12 cellular contexts compared by ENCODE assay signal in the genomic region with DNA sequence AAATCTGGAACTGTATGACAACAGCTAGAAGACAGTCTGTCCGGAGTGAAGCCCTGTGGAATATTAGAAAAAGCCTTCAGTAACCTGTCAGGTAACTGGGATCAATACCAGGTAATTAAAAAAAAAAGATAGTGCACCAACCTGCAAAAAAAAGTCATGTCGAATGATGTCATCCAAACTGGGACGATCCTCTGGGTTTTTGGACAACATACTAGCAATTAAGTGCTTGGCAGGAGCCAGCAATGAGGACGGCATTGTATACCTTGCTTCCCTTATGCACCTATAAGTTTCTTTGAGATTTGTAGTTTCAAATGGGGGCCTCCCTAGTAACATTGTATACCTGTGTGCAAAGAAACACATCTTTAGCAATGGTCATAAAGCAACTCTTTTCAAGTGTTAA. TPM values are rescaled to one million over a fixed set of nuclear protein-coding genes. Genes with fewer than 3 reads are reported as not detected.
DNase-seq lines count a peak whose midpoint lies in the region; ATAC-seq and TF ChIP-seq lines count a peak whose summit lies in the region.
"Had no signal": no experiment of that assay in that cellular context is flagged by ENCODE, and none has a peak within 500 bp of the region (broad histone marks: within the 10 kb centered on the region; RNA-seq: fewer than 3 reads in every experiment).

No MANE protein-coding gene starts in this region.

- H3K23ac ChIP-seq in mesenchymal stem cell (ENCODE audit: low read length in 2 of 2): no peak overlapping the region

- TF ChIP-seq POLR2A in tibial nerve (IDR thresholded peaks at IDR 0.05): no peak

- H2BK15ac ChIP-seq in mesenchymal stem cell (ENCODE audit: low read depth, poor library complexity, severe bottlenecking): no peak overlapping the region

- no peak overlapping the region for H3K14ac ChIP-seq in mesenchymal stem cell (ENCODE audit: low read length in 2 of 2)

- H2AK5ac ChIP-seq in mesenchymal stem cell (ENCODE audit: low read length, severe bottlenecking): no peak overlapping the region

- POLR2A ChIA-PET in PC-3 (lab: Charles Lee; ENCODE audit: unreplicated experiment) (no interaction called here), HEK293T (lab: Yijun Ruan, JAX) (no interaction called here)

- ATAC-seq in PC-3: no peak
- no peak for ATAC-seq in GM19452 (IDR thresholded peaks at IDR 0.05; ENCODE audit: unreplicated experiment)

- H3K79me2 ChIP-seq in PC-3 (ENCODE audit: low read length): peaks cover 59% of the 10 kb centered on the region

- CTCF ChIA-PET in PC-3 (lab: Charles Lee): no interaction called here
- CTCF ChIA-PET in HEK293T (lab: Yijun Ruan, JAX): no interaction called here

- H3K9ac ChIP-seq in PC-3 (ENCODE audit: low read length): peak overlapping the region; percentile 95; the same call in 1 of the 2 replicates
- H3K9ac ChIP-seq in duodenal mucosa (ENCODE audit: low read depth in 1 of 2, low read length in 2 of 2): peak overlapping the region in 1 of 2 donors; percentile 16
- H3K9ac ChIP-seq in mesenchymal stem cell (ENCODE audit: low read length): peak overlapping the region; percentile 92

- H2AFZ ChIP-seq in PC-3 (ENCODE audit: low read length) (no peak overlapping the region), mesenchymal stem cell (ENCODE audit: low read depth, low read length) (no peak overlapping the region)

- no peak overlapping the region for H2BK5ac ChIP-seq in mesenchymal stem cell (ENCODE audit: low read depth, low read length, poor library complexity, severe bottlenecking)

- H2BK12ac ChIP-seq in mesenchymal stem cell (ENCODE audit: low read length in 2 of 2): no peak overlapping the region

- intact Hi-C loops in PC-3 (cut with micrococcal nuclease): loop anchor here (5.0 kb wide), 1 partner anchor 140 kb away; no protein-coding TSS in a partner anchor

- TF ChIP-seq CTCF in PC-3 (conservative IDR thresholded peaks at IDR 0.05; ENCODE audit: low read depth, low read length) (no peak), tibial nerve (IDR thresholded peaks at IDR 0.05) (no peak)

- H3K9me3 ChIP-seq in PC-3 (ENCODE audit: low read length) (no peaks in the 10 kb centered on the region), duodenal mucosa (ENCODE audit: control insufficient read depth in 1 of 2, low read length in 2 of 2) (no peaks in the 10 kb centered on the region), mesenchymal stem cell (ENCODE audit: control insufficient read depth, low read length) (no peaks in the 10 kb centered on the region), tibial nerve (no peaks in the 10 kb centered on the region)

- no TSS peak for BruUV-seq in PC-3 (replicated peaks; lab: Mats Ljungman, UMichigan)

- H3K27me3 ChIP-seq in PC-3 (ENCODE audit: low read length) (no peaks in the 10 kb centered on the region), duodenal mucosa (ENCODE audit: control insufficient read depth in 1 of 2, insufficient read depth in 2 of 2, low read length in 2 of 2) (no peaks in the 10 kb centered on the region), mesenchymal stem cell (ENCODE audit: control insufficient read depth in 1 of 2, insufficient read depth in 1 of 2, low read length in 2 of 2) (no peaks in the 10 kb centered on the region), tibial nerve (no peaks in the 10 kb centered on the region)

- H2BK120ac ChIP-seq in mesenchymal stem cell (ENCODE audit: low read depth, low read length): no peak overlapping the region

- no peak overlapping the region for H3K18ac ChIP-seq in mesenchymal stem cell (ENCODE audit: low read depth in 1 of 2, low read length in 2 of 2)

- no peak overlapping the region for H3K4ac ChIP-seq in mesenchymal stem cell (ENCODE audit: low read depth in 1 of 2, low read length in 2 of 2)

- H3K4me1 ChIP-seq in PC-3 (ENCODE audit: insufficient read depth, low read length): peaks cover 41% of the 10 kb centered on the region
- peaks cover 7 to 20% of the 10 kb centered on the region in 2 donors for H3K4me1 ChIP-seq in duodenal mucosa (ENCODE audit: control insufficient read depth in 1 of 2, insufficient read depth in 2 of 2, low read length in 2 of 2)
- peaks cover 1% of the 10 kb centered on the region for H3K4me1 ChIP-seq in mesenchymal stem cell (ENCODE audit: control insufficient read depth, insufficient read depth, low read depth, low read length)
- peaks cover 0 to 50% (median 13%) of the 10 kb centered on the region in 4 donors for H3K4me1 ChIP-seq in tibial nerve

- no peaks in the 10 kb centered on the region for H3K79me1 ChIP-seq in mesenchymal stem cell (replicated peaks; ENCODE audit: low read length, poor library complexity, severe bottlenecking)

- H3K27ac ChIP-seq in PC-3 (ENCODE audit: low read length) (no peak overlapping the region), duodenal mucosa (ENCODE audit: low read depth, low read length) (no peak overlapping the region), mesenchymal stem cell (ENCODE audit: low read length, poor library complexity, severe bottlenecking) (peak overlapping the region; percentile 98), tibial nerve (peak overlapping the region in 3 of 4 donors; percentile 2 to 98 (median 98))
- H3K27ac ChIP-seq: VCaP had no signal

- peaks cover 6% of the 10 kb centered on the region for H3F3A ChIP-seq in PC-3 (ENCODE audit: low read length, unreplicated experiment)

- H3K4me3 ChIP-seq in PC-3 (ENCODE audit: low read length): peak overlapping the region; percentile 99
- H3K4me3 ChIP-seq in duodenal mucosa (ENCODE audit: low read depth in 1 of 2, low read length in 2 of 2): peak overlapping the region; percentile 30 to 81
- peak overlapping the region in 1 of 2 experiments; percentile 82 for H3K4me3 ChIP-seq in mesenchymal stem cell (ENCODE audit: insufficient read depth in 1 of 2, low read depth in 1 of 2, low read length in 2 of 2)
- H3K4me3 ChIP-seq in tibial nerve: peak overlapping the region in 3 of 4 donors; percentile 85 to 94 (median 89)

- H4K8ac ChIP-seq in mesenchymal stem cell (ENCODE audit: low read length): no peak overlapping the region

- H4K91ac ChIP-seq in mesenchymal stem cell (ENCODE audit: low read length): no peak overlapping the region

- no peak for TF ChIP-seq EP300 in tibial nerve (IDR thresholded peaks at IDR 0.05)

- DNase-seq in PC-3: no peak
- DNase-seq in mesenchymal stem cell: no peak
- DNase-seq in tibial nerve (ENCODE audit: low spot score in 2 of 2): no peak
- DNase-seq in hepatic stellate cell (ENCODE audit: low spot score): no peak
- no peak for DNase-seq in HEK293T (ENCODE audit: extremely low spot score)
- DNase-seq in mucosa of gallbladder (ENCODE audit: low spot score): no peak
- DNase-seq: DND-41, NCI-H1694 treated with DMSO at 0.1 percent for 48 hours had no signal

- H4K20me1 ChIP-seq in PC-3 (ENCODE audit: low read length): peaks cover 70% of the 10 kb centered on the region

- WGBS in mesenchymal stem cell: 56% methylated on average over 4 of the region's 4 CpGs
- 37 to 44% methylated on average over 4 of the region's 4 CpGs for WGBS in tibial nerve, 2 donors

- H3K4me2 ChIP-seq in PC-3 (ENCODE audit: low read length) (peak overlapping the region; percentile 91), mesenchymal stem cell (ENCODE audit: low read length, poor library complexity, severe bottlenecking) (peak overlapping the region; percentile 64)

- no peaks in the 10 kb centered on the region for H3K9me2 ChIP-seq in PC-3 (replicated peaks; ENCODE audit: low read length)

- peaks cover 61% of the 10 kb centered on the region for H3K36me3 ChIP-seq in PC-3 (ENCODE audit: low read depth, low read length)
- H3K36me3 ChIP-seq in duodenal mucosa (ENCODE audit: control insufficient read depth in 1 of 2, insufficient read depth in 2 of 2, low read length in 2 of 2): peaks cover 21 to 30% of the 10 kb centered on the region in 2 donors
- peaks cover 9 to 57% of the 10 kb centered on the region in 2 experiments for H3K36me3 ChIP-seq in mesenchymal stem cell (ENCODE audit: control insufficient read depth in 1 of 2, insufficient read depth in 2 of 2, low read depth in 1 of 2, low read length in 2 of 2)
- peaks cover 0 to 50% (median 7%) of the 10 kb centered on the region in 3 donors for H3K36me3 ChIP-seq in tibial nerve

TF ChIP-seq in HEK293T, 16 proteins besides CTCF, POLR2A, EP300 and RAD21:
- TF ChIP-seq FOXM1 (IDR thresholded peaks at IDR 0.05; ENCODE audit: borderline replicate concordance) (no peak), ARNT (IDR thresholded peaks at IDR 0.05) (no peak), SUZ12 (IDR thresholded peaks at IDR 0.05) (no peak), BHLHE40 (IDR thresholded peaks at IDR 0.05; ENCODE audit: borderline replicate concordance) (no peak), SP1 (IDR thresholded peaks at IDR 0.05) (no peak), TARDBP (IDR thresholded peaks at IDR 0.05) (no peak), ZNF384 (IDR thresholded peaks at IDR 0.05) (no peak), CTBP1 (IDR thresholded peaks at IDR 0.05; ENCODE audit: borderline replicate concordance) (no peak), HDGF (IDR thresholded peaks at IDR 0.05; ENCODE audit: borderline replicate concordance) (no peak), NFRKB (IDR thresholded peaks at IDR 0.05) (no peak), ELF4 (IDR thresholded peaks at IDR 0.05) (no peak), LEF1 (IDR thresholded peaks at IDR 0.05; ENCODE audit: borderline replicate concordance) (no peak), FOXA1 (IDR thresholded peaks at IDR 0.05) (no peak), FOXK2 (IDR thresholded peaks at IDR 0.05) (no peak), L3MBTL2 (conservative IDR thresholded peaks at IDR 0.05) (no peak)
- TF ChIP-seq, protein P1, sequence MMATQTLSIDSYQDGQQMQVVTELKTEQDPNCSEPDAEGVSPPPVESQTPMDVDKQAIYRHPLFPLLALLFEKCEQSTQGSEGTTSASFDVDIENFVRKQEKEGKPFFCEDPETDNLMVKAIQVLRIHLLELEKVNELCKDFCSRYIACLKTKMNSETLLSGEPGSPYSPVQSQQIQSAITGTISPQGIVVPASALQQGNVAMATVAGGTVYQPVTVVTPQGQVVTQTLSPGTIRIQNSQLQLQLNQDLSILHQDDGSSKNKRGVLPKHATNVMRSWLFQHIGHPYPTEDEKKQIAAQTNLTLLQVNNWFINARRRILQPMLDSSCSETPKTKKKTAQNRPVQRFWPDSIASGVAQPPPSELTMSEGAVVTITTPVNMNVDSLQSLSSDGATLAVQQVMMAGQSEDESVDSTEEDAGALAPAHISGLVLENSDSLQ (IDR thresholded peaks at IDR 0.05): no peak
TF ChIP-seq in HEK293T: peak in this region for 0.

RNA-seq across cellular contexts. Expression of gene PLK2, which starts 2.8 kb away (rescaled TPM):
- total RNA-seq in PC-3 (2014; rRNA removed) (372 and 564 TPM in 2 replicates), tibial nerve (100 to 1,000 TPM; 111 to 226 (median 163) TPM), mucosa of gallbladder (34.9 TPM)
- 185 TPM for polyA plus RNA-seq in mesenchymal stem cell (2013, experiment 1 of 2)
- 180 TPM for polyA plus RNA-seq in mesenchymal stem cell (2013, experiment 2 of 2)

RNA-seq across cellular contexts. Expression of gene GAPT, which starts 34.2 kb away (rescaled TPM):
- total RNA-seq in PC-3 (2014; rRNA removed): not detected in 2 replicates
- polyA plus RNA-seq in mesenchymal stem cell (2013, experiment 1 of 2): not detected
- polyA plus RNA-seq in mesenchymal stem cell (2013, experiment 2 of 2): not detected
- total RNA-seq in tibial nerve: 1 to 10 TPM in 1 of 4 donors, not detected in 3; 2.1 TPM
- total RNA-seq in mucosa of gallbladder: 4.7 TPM
- total RNA-seq: HT-29 had no signal

Comparison
In these comparisons a context has a peak if more than half of its experiments do, and no peak if none do; other contexts are left out.
1. H3K27ac ChIP-seq: peak in mesenchymal stem cell (single experiment) and tibial nerve (3 of 4); none in PC-3 (single experiment) and duodenal mucosa (single experiment).